Comparison of ENCODE assay signal across 1 cellular context in the genomic region with DNA sequence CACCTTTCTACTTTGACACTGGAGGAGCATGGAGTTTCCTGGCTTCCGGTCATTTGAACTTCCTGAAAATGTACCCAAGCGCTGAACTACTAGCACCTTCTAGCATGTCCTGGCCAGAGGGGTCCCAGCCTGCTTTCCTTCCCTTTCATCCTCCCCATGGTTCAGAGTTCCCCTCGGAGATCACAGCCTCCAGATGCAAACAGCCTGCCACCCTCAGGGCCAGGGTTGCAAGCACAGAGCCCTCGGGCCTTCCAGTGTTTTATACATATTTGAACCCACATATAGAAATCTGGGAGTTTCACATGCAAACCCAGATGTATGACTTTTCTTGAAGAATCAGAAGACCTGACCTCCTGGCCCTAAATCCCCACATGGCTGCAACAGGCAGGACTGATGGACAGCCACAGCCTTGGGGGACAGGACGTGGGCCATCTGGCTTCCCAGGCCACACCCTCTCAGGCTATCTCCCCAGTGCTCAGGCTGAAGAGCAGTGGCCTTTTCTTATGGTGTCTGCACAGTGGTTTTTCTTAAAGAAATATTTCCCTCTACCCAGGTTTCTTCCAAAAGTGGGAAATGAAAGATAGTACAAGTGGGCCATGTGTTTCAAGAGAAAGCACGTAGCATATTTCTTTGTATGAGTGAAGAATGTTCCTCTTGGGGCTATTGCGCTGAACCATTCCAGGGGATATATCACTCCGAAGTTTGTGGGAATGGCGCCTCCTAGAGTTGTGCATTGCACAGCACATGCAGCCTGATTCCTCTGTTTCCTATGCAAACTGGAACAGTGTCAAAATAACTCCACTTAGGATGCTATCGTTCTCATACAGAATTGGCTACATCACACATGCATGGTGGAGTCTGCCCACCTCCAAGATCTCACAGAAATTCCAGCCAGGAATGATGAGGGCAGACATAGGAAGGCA.
TF ChIP-seq lines count a peak whose summit lies in the region.

No MANE protein-coding gene starts in this region.

TF ChIP-seq in HCT116, 20 proteins besides CTCF, POLR2A, EP300 and RAD21 (continued from another document):
- TF ChIP-seq SP1 (IDR thresholded peaks at IDR 0.05; ENCODE audit: low read depth) (peak; percentile 19; the same call in 1 of the 2 replicates), ZFX (IDR thresholded peaks at IDR 0.05) (no peak), EGR1 (IDR thresholded peaks at IDR 0.05; ENCODE audit: low read depth) (no peak), EZH2phosphoT487 (IDR thresholded peaks at IDR 0.05; ENCODE audit: borderline replicate concordance) (no peak), EZH2 (IDR thresholded peaks at IDR 0.05) (no peak), CBX3 (IDR thresholded peaks at IDR 0.05; ENCODE audit: low read depth) (peak; percentile 74)
- TF ChIP-seq, protein P1, sequence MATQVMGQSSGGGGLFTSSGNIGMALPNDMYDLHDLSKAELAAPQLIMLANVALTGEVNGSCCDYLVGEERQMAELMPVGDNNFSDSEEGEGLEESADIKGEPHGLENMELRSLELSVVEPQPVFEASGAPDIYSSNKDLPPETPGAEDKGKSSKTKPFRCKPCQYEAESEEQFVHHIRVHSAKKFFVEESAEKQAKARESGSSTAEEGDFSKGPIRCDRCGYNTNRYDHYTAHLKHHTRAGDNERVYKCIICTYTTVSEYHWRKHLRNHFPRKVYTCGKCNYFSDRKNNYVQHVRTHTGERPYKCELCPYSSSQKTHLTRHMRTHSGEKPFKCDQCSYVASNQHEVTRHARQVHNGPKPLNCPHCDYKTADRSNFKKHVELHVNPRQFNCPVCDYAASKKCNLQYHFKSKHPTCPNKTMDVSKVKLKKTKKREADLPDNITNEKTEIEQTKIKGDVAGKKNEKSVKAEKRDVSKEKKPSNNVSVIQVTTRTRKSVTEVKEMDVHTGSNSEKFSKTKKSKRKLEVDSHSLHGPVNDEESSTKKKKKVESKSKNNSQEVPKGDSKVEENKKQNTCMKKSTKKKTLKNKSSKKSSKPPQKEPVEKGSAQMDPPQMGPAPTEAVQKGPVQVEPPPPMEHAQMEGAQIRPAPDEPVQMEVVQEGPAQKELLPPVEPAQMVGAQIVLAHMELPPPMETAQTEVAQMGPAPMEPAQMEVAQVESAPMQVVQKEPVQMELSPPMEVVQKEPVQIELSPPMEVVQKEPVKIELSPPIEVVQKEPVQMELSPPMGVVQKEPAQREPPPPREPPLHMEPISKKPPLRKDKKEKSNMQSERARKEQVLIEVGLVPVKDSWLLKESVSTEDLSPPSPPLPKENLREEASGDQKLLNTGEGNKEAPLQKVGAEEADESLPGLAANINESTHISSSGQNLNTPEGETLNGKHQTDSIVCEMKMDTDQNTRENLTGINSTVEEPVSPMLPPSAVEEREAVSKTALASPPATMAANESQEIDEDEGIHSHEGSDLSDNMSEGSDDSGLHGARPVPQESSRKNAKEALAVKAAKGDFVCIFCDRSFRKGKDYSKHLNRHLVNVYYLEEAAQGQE (IDR thresholded peaks at IDR 0.05; ENCODE audit: low read depth): no peak
- TF ChIP-seq, protein P2, sequence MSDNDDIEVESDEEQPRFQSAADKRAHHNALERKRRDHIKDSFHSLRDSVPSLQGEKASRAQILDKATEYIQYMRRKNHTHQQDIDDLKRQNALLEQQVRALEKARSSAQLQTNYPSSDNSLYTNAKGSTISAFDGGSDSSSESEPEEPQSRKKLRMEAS (IDR thresholded peaks at IDR 0.05): no peak
